8 cellular contexts compared by ENCODE assay signal in the genomic region with DNA sequence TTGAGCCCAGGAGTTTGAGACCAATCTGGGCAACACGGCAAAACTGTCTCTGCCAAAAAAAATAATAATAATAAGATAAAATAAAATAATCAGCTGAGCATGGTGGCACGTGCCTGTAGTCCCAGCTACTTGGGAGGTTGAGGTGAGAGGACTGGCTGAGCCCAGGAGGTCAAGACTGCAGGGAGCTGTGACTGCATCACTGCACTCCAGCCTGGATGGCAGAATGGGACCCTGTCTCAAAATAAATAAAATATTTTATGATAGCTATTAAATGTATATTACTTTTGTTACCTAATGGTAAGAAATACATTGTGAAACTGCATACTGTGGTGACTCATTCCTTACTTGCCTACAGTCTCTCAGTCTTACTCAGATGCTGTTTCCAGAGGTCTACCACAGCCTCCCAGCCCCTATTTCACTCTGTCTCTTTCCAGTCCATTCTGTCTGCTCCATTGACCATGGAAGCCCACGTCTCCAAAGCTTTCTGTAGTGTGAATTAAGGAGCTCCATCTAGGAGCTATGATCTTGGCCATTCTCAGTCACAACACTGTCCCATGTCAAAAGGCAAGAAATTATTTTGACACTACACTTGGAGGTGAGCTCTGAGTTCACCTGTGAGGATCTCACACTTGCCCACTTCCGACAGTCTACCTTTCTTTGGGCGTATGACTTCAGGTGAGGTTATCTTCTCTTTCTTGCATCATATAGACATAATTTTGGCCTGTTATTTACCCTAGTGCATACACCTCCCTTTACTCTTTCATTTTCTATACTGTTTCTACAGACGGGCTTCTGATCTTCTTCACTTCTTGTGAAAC. TPM values are rescaled to one million over a fixed set of nuclear protein-coding genes. Genes with fewer than 3 reads are reported as not detected.
DNase-seq lines count a peak whose midpoint lies in the region; ATAC-seq, FAIRE-seq and TF ChIP-seq lines count a peak whose summit lies in the region.

No MANE protein-coding gene starts in this region.

- DNase-seq in EH (ENCODE audit: low read depth) (peak; percentile 74), astrocyte of the spinal cord (ENCODE audit: low read depth, low spot score) (peak; percentile 59), OCI-M2 (lab: John Stamatoyannopoulos, UW; ENCODE audit: unreplicated experiment) (no peak), HepG2 (ENCODE audit: low spot score) (no peak), DMS153 (lab: John Stamatoyannopoulos, UW) (no peak)
- DNase-seq in CD4-positive, alpha-beta memory T cell = no peak

- WGBS in HepG2 (ENCODE audit: low lambda C conversion rate) = 2% methylated on average over 6 of the region's 6 CpGs

- H3K4me1 ChIP-seq in CD4-positive, alpha-beta memory T cell (ENCODE audit: insufficient read depth, low read length) = no peaks in the 10 kb centered on the region
- H3K4me1 ChIP-seq in HepG2 (ENCODE audit: insufficient read depth, low read length) = no peaks in the 10 kb centered on the region

- CTCF ChIA-PET in CD4-positive, alpha-beta memory T cell (lab: Charles Lee; ENCODE audit: partially characterized antibody) = interaction anchor here (2.0 to 2.3 kb wide), 2 partner anchors 44 to 73 kb away, joined by 7 read pairs; no protein-coding TSS in a partner anchor
- CTCF ChIA-PET in HepG2 (lab: Yijun Ruan, JAX; ENCODE audit: low intra/inter-chr PET ratio, low total read pairs) = no interaction called here

- in situ Hi-C loops in astrocyte of the spinal cord (cut with HindIII; ENCODE audit: low sequenced_read_pairs) = no loop called here
- in situ Hi-C loops in HepG2 (cut with HindIII; ENCODE audit: extremely low pct_ligation_motif_present, low pct_unique_long_range_greater_than_20kb) = no loop called here

- no peak overlapping the region for H3K9ac ChIP-seq in HepG2 (ENCODE audit: insufficient read depth, low read depth, low read length)

- H3K36me3 Mint-ChIP-seq in CD4-positive, alpha-beta memory T cell = no peaks in the 10 kb centered on the region

- no peak for TF ChIP-seq RAD21 in HepG2 (CRISPR knock-in tag; IDR thresholded peaks at IDR 0.05)

- no TSS peak for BruUV-seq in HepG2 (replicated peaks; lab: Mats Ljungman, UMichigan)

- H3K27ac Mint-ChIP-seq in CD4-positive, alpha-beta memory T cell = no peak overlapping the region

- no peaks in the 10 kb centered on the region for H3K9me3 Mint-ChIP-seq in CD4-positive, alpha-beta memory T cell

- no peak overlapping the region for H3K27ac ChIP-seq in CD4-positive, alpha-beta memory T cell (ENCODE audit: low read depth, low read length)
- H3K27ac ChIP-seq in HepG2 (ENCODE audit: extremely low read length, insufficient read depth, low read length) = no peak overlapping the region

- no peaks in the 10 kb centered on the region for H3K36me3 ChIP-seq in CD4-positive, alpha-beta memory T cell (ENCODE audit: insufficient read depth, low read length)
- no peaks in the 10 kb centered on the region for H3K36me3 ChIP-seq in HepG2 (replicated peaks in 1 of 2; ENCODE audit: control insufficient read depth in 1 of 2, insufficient read depth in 2 of 2, low read length in 2 of 2)

- no peak for TF ChIP-seq CTCF in astrocyte of the spinal cord (IDR thresholded peaks at IDR 0.05; ENCODE audit: low read depth, low read length)
- TF ChIP-seq CTCF in HepG2 (CRISPR knock-in tag; IDR thresholded peaks at IDR 0.05) = no peak

- ATAC-seq in GM19468 (IDR thresholded peaks at IDR 0.05; ENCODE audit: extremely low read depth, unreplicated experiment) (peak; percentile 75), HG03469 (IDR thresholded peaks at IDR 0.05; ENCODE audit: unreplicated experiment) (peak; percentile 89), HepG2 (no peak)

- no peak for TF ChIP-seq EP300 in HepG2 (IDR thresholded peaks at IDR 0.05; ENCODE audit: low read depth in 2 of 2, low read length in 2 of 2)
- no peak for TF ChIP-seq EP300 in HepG2 (CRISPR knock-in tag; IDR thresholded peaks at IDR 0.05; ENCODE audit: borderline replicate concordance)

- H3K4me1 Mint-ChIP-seq in CD4-positive, alpha-beta memory T cell = peaks cover 4 to 6% (median 5%) of the 10 kb centered on the region in 4 donors

- POLR2A ChIA-PET in CD4-positive, alpha-beta memory T cell (lab: Charles Lee; ENCODE audit: partially characterized antibody) = no interaction called here
- POLR2A ChIA-PET in HepG2 (lab: Yijun Ruan, JAX) = no interaction called here

- FAIRE-seq in HepG2 (lab: Jason Lieb, UNC) = no peak

- H3K79me2 ChIP-seq in HepG2 (ENCODE audit: insufficient read depth, low read length) = no peaks in the 10 kb centered on the region

- H3K4me3 ChIP-seq in astrocyte of the spinal cord (ENCODE audit: low read depth, low read length) = no peak overlapping the region
- H3K4me3 ChIP-seq in CD4-positive, alpha-beta memory T cell (ENCODE audit: low read length in 2 of 2) = no peak overlapping the region
- H3K4me3 ChIP-seq in HepG2 (replicated peaks in 1 of 3; ENCODE audit: insufficient read depth in 1 of 3, low read depth in 2 of 3, low read length in 3 of 3) = no peak overlapping the region

- no peaks in the 10 kb centered on the region for H4K20me1 ChIP-seq in HepG2 (ENCODE audit: insufficient read depth, low read length)

- no peak for TF ChIP-seq POLR2A in HepG2 (IDR thresholded peaks at IDR 0.05; ENCODE audit: insufficient read depth in 1 of 2, low read depth in 2 of 2, low read length in 2 of 2)

- H3K9me3 ChIP-seq in CD4-positive, alpha-beta memory T cell (ENCODE audit: control insufficient read depth in 1 of 2, low read length in 2 of 2) = no peaks in the 10 kb centered on the region
- no peaks in the 10 kb centered on the region for H3K9me3 ChIP-seq in HepG2 (ENCODE audit: low read length)

- no peak overlapping the region for H2AFZ ChIP-seq in HepG2 (ENCODE audit: low read length)

- no peak overlapping the region for H3K4me3 Mint-ChIP-seq in CD4-positive, alpha-beta memory T cell

- no peak overlapping the region for H3K4me2 ChIP-seq in HepG2 (ENCODE audit: low read depth, low read length)

- H3K27me3 Mint-ChIP-seq in CD4-positive, alpha-beta memory T cell = peaks cover 0 to 2% of the 10 kb centered on the region in 2 donors

- intact Hi-C loops in CD4-positive, alpha-beta memory T cell (cut with micrococcal nuclease) = no loop called here
- intact Hi-C loops in HepG2 (cut with micrococcal nuclease; ENCODE audit: unreplicated experiment) = no loop called here

- H3K27me3 ChIP-seq in CD4-positive, alpha-beta memory T cell (ENCODE audit: insufficient read depth, low read length) = no peaks in the 10 kb centered on the region
- peaks cover 1 to 11% of the 10 kb centered on the region in 2 experiments; a peak in 2 of 5 replicates for H3K27me3 ChIP-seq in HepG2 (ENCODE audit: control insufficient read depth in 1 of 2, insufficient read depth in 2 of 2, low read length in 2 of 2)

TF ChIP-seq in HepG2, 621 proteins besides CTCF, POLR2A, EP300 and RAD21:
- TF ChIP-seq KLF11 (CRISPR knock-in tag; IDR thresholded peaks at IDR 0.05) (no peak), ARNT (IDR thresholded peaks at IDR 0.05) (no peak), STAT5B (CRISPR knock-in tag; IDR thresholded peaks at IDR 0.05) (no peak), RFXANK (CRISPR knock-in tag; IDR thresholded peaks at IDR 0.05) (no peak), BCL6 (CRISPR knock-in tag; IDR thresholded peaks at IDR 0.05) (no peak), HNRNPLL (IDR thresholded peaks at IDR 0.05; ENCODE audit: low read depth, low read length, poor library complexity, severe bottlenecking) (no peak)
- TF ChIP-seq, protein P1, sequence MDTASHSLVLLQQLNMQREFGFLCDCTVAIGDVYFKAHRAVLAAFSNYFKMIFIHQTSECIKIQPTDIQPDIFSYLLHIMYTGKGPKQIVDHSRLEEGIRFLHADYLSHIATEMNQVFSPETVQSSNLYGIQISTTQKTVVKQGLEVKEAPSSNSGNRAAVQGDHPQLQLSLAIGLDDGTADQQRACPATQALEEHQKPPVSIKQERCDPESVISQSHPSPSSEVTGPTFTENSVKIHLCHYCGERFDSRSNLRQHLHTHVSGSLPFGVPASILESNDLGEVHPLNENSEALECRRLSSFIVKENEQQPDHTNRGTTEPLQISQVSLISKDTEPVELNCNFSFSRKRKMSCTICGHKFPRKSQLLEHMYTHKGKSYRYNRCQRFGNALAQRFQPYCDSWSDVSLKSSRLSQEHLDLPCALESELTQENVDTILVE (CRISPR knock-in tag; IDR thresholded peaks at IDR 0.05) = no peak

RNA-seq across cellular contexts. Expression of a gene that starts 22.4 kb away (rescaled TPM):
- total RNA-seq in CD4-positive, alpha-beta memory T cell = 10 to 100 TPM; 21.5 to 21.9 TPM
- 10 to 100 TPM; 12.9 to 19.4 TPM for polyA plus RNA-seq in CD4-positive, alpha-beta memory T cell
- total RNA-seq in HepG2 (2016; rRNA removed; fragmentation: Illumina TruSeq; extraction: Trizol) = 21.9 and 27.7 TPM in 2 replicates
- 3.3 and 3.5 TPM in 2 replicates for total RNA-seq in HepG2 (2016; cell fraction: cytosol; rRNA removed; fragmentation: Illumina TruSeq; extraction: Trizol; ENCODE audit: low read depth)
- total RNA-seq in HepG2 (2016; cell fraction: insoluble cytoplasmic fraction; rRNA removed; fragmentation: Illumina TruSeq; extraction: Trizol) = 20.6 and 26.2 TPM in 2 replicates
- 11.1 and 12.4 TPM in 2 replicates for total RNA-seq in HepG2 (2016; cell fraction: membrane; rRNA removed; fragmentation: Illumina TruSeq; extraction: Trizol)
- 15.6 and 15.7 TPM in 2 replicates for total RNA-seq in HepG2 (2016; cell fraction: nucleus; rRNA removed; fragmentation: Illumina TruSeq; extraction: Trizol)
- 35.2 and 36.0 TPM in 2 replicates for polyA plus RNA-seq in HepG2 (2011; rRNA removed)
- polyA plus RNA-seq in HepG2 (2011; cell fraction: cytosol; rRNA removed) = 25.8 and 32.1 TPM in 2 replicates
- 24.9 and 25.2 TPM in 2 replicates for polyA plus RNA-seq in HepG2 (2011; cell fraction: nucleus; rRNA removed)
- polyA plus RNA-seq in HepG2 (2012) = 29.4 and 32.2 TPM in 2 replicates
- polyA plus RNA-seq in HepG2 (2016; cell fraction: cytosol; fragmentation: Illumina TruSeq; extraction: Trizol; ENCODE audit: low read depth) = 2.4 and 2.5 TPM in 2 replicates
- 27.0 and 29.7 TPM in 2 replicates for polyA plus RNA-seq in HepG2 (2016; cell fraction: insoluble cytoplasmic fraction; fragmentation: Illumina TruSeq; extraction: Trizol; ENCODE audit: low read depth)
- polyA plus RNA-seq in HepG2 (2016; cell fraction: membrane; fragmentation: Illumina TruSeq; extraction: Trizol; ENCODE audit: low read depth) = 6.8 and 7.3 TPM in 2 replicates
- 20.8 and 21.2 TPM in 2 replicates for polyA plus RNA-seq in HepG2 (2016; cell fraction: nucleus; fragmentation: Illumina TruSeq; extraction: Trizol; ENCODE audit: insufficient read depth, low read depth)
- polyA minus RNA-seq in HepG2 (2011; rRNA and poly(A)+ RNA removed; ENCODE audit: low replicate concordance) = 17.0 and 19.8 TPM in 2 replicates
- polyA minus RNA-seq in HepG2 (2011; cell fraction: cytosol; rRNA and poly(A)+ RNA removed) = 22.7 and 25.5 TPM in 2 replicates
- polyA minus RNA-seq in HepG2 (2011; cell fraction: nucleus; rRNA and poly(A)+ RNA removed) = 26.1 and 28.5 TPM in 2 replicates

Comparison
In these comparisons a context has a peak if more than half of its experiments do, and no peak if none do; other contexts are left out.
1. DNase-seq: peak in EH (single experiment) and astrocyte of the spinal cord (single experiment); none in CD4-positive, alpha-beta memory T cell (0 of 5), OCI-M2 (single experiment), HepG2 (single experiment) and DMS153 (single experiment).